ENCODE assay signal across 1 cellular context in the genomic region with DNA sequence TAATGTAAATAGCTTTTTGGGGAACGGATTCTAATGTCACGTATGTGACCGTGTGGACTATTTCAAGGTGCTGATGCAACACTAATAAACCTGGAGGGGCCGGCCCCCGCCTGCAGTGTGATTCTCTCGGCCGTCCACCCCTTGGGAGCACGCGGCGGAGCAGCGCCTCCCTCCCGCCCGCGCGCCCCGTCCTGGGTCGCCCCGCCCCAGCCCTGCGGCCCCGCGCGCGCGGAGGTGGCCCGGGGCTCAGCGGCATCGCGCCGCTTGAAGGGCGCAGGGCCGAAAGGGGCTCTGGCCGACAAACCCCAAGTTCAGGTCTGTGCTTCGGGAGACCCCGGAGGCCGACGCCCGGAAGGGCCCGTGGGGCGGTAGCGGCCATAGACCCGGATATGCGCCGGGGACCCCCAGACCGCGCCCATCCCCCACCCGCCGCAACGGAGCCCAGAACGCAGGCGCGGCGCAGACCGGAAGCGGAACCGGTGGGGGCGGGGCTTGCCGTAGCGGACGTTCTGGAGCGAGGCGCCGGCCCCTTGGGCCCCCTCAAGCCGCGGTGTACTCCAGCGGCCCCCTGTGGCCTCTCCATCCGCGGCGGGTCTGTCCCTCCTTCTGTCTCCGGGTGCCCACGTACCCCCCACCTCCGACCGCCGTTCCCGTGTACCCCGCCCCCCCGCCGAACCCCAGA.
A peak's percentile ranks its signal among the peaks of the same experiment; 100 is the strongest.
TF ChIP-seq lines count a peak whose summit lies in the region.

Gene TEX22 (plus strand): TSS at position 495 of the 682 bp plus-strand sequence. CDS start 803 bp downstream, outside the sequence.

TF ChIP-seq in GM12878, 131 proteins besides CTCF, POLR2A, EP300 and RAD21 (continued from another document):
- TF ChIP-seq, protein P1, sequence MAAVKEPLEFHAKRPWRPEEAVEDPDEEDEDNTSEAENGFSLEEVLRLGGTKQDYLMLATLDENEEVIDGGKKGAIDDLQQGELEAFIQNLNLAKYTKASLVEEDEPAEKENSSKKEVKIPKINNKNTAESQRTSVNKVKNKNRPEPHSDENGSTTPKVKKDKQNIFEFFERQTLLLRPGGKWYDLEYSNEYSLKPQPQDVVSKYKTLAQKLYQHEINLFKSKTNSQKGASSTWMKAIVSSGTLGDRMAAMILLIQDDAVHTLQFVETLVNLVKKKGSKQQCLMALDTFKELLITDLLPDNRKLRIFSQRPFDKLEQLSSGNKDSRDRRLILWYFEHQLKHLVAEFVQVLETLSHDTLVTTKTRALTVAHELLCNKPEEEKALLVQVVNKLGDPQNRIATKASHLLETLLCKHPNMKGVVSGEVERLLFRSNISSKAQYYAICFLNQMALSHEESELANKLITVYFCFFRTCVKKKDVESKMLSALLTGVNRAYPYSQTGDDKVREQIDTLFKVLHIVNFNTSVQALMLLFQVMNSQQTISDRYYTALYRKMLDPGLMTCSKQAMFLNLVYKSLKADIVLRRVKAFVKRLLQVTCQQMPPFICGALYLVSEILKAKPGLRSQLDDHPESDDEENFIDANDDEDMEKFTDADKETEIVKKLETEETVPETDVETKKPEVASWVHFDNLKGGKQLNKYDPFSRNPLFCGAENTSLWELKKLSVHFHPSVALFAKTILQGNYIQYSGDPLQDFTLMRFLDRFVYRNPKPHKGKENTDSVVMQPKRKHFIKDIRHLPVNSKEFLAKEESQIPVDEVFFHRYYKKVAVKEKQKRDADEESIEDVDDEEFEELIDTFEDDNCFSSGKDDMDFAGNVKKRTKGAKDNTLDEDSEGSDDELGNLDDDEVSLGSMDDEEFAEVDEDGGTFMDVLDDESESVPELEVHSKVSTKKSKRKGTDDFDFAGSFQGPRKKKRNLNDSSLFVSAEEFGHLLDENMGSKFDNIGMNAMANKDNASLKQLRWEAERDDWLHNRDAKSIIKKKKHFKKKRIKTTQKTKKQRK (IDR thresholded peaks at IDR 0.05; ENCODE audit: low read depth, low read length), result no peak
- TF ChIP-seq KLF5 (IDR thresholded peaks at IDR 0.05; ENCODE audit: partially characterized antibody) (peak; percentile 84), ATF7 (IDR thresholded peaks at IDR 0.05; ENCODE audit: low read depth) (no peak), RELA (IDR thresholded peaks at IDR 0.05; ENCODE audit: borderline replicate concordance, partially characterized antibody) (no peak), MXI1 (IDR thresholded peaks at IDR 0.05; ENCODE audit: low read depth, low read length) (no peak), SMAD5 (IDR thresholded peaks at IDR 0.05; ENCODE audit: low read depth) (0 out of 2 replicates have a peak, but pooled peaks have one; percentile 53), EGR1 (IDR thresholded peaks at IDR 0.05; ENCODE audit: borderline replicate concordance in 1 of 2, low read depth in 2 of 2, low read length in 2 of 2) (peak in 1 of 2 experiments; percentile 46; a peak in 1 of 3 replicates), BHLHE40 (IDR thresholded peaks at IDR 0.05; ENCODE audit: borderline replicate concordance in 1 of 2, low read depth in 2 of 2, low read length in 1 of 2) (peak; percentile 12 to 71; a peak in 2 of 4 replicates), MYB (IDR thresholded peaks at IDR 0.05; ENCODE audit: borderline replicate concordance, low read depth, low read length) (no peak), POU2F2 (IDR thresholded peaks at IDR 0.05; ENCODE audit: borderline replicate concordance, low read depth, low read length) (0 out of 3 replicates have a peak, but pooled peaks have one; percentile 57)
- TF ChIP-seq, protein P2, sequence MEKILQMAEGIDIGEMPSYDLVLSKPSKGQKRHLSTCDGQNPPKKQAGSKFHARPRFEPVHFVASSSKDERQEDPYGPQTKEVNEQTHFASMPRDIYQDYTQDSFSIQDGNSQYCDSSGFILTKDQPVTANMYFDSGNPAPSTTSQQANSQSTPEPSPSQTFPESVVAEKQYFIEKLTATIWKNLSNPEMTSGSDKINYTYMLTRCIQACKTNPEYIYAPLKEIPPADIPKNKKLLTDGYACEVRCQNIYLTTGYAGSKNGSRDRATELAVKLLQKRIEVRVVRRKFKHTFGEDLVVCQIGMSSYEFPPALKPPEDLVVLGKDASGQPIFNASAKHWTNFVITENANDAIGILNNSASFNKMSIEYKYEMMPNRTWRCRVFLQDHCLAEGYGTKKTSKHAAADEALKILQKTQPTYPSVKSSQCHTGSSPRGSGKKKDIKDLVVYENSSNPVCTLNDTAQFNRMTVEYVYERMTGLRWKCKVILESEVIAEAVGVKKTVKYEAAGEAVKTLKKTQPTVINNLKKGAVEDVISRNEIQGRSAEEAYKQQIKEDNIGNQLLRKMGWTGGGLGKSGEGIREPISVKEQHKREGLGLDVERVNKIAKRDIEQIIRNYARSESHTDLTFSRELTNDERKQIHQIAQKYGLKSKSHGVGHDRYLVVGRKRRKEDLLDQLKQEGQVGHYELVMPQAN (conservative IDR thresholded peaks at IDR 0.05), result peak; percentile 80
- TF ChIP-seq, protein P3, sequence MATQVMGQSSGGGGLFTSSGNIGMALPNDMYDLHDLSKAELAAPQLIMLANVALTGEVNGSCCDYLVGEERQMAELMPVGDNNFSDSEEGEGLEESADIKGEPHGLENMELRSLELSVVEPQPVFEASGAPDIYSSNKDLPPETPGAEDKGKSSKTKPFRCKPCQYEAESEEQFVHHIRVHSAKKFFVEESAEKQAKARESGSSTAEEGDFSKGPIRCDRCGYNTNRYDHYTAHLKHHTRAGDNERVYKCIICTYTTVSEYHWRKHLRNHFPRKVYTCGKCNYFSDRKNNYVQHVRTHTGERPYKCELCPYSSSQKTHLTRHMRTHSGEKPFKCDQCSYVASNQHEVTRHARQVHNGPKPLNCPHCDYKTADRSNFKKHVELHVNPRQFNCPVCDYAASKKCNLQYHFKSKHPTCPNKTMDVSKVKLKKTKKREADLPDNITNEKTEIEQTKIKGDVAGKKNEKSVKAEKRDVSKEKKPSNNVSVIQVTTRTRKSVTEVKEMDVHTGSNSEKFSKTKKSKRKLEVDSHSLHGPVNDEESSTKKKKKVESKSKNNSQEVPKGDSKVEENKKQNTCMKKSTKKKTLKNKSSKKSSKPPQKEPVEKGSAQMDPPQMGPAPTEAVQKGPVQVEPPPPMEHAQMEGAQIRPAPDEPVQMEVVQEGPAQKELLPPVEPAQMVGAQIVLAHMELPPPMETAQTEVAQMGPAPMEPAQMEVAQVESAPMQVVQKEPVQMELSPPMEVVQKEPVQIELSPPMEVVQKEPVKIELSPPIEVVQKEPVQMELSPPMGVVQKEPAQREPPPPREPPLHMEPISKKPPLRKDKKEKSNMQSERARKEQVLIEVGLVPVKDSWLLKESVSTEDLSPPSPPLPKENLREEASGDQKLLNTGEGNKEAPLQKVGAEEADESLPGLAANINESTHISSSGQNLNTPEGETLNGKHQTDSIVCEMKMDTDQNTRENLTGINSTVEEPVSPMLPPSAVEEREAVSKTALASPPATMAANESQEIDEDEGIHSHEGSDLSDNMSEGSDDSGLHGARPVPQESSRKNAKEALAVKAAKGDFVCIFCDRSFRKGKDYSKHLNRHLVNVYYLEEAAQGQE (IDR thresholded peaks at IDR 0.05; ENCODE audit: low read depth, low read length), result no peak
TF ChIP-seq in GM12878: peak in this region for 48.
